Comparison of ENCODE assay signal across 27 cellular contexts in the genomic region with DNA sequence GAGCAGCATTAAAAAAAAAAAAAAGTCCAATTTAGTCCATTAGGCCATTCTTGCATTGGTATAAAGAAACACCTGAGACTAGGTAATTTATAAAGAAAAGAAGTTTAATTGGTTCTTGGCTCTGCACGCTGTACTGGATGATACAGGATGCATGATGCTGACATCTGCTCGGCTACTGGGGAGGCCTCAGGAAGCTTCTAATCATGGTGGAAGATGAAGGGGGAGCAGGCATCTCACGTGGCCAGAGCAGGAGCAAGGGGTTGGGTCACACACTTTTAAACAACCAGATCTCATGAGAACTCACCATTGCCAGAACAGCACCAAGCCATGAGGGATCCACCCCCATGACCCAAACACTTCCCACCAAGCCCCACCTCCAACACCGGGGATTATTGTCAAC.
"Had no signal": no experiment of that assay in that cellular context is flagged by ENCODE, and none has a peak within 500 bp of the region (broad histone marks: within the 10 kb centered on the region; RNA-seq: fewer than 3 reads in every experiment).

No MANE protein-coding gene starts in this region.

- DNase-seq: hippocampal formation; kidney; left colon; left lung; lower lobe of right lung; mammary epithelial cell; mesendoderm; naive B cell; natural killer cell; nephron progenitor cell; occipital lobe; right lobe of liver; stimulated activated CD4-positive, alpha-beta T cell treated with anti-CD3 and anti-CD28 coated beads, Interleukin-1b, Interleukin-23, amount 100 ng/mL, for 48 hours; stimulated activated CD4-positive, alpha-beta T cell treated with anti-CD3 and anti-CD28 coated beads, Interleukin-2, amount 100 ng/mL, for 48 hours; stimulated activated CD4-positive, alpha-beta T cell treated with anti-CD3 and anti-CD28 coated beads, Interleukin-4, amount 100 ng/mL, for 4 hours; stimulated activated CD8-positive, alpha-beta memory T cell treated with anti-CD3 and anti-CD28 coated beads, Interleukin-4, amount 100 ng/mL, for 48 hours; stimulated activated naive CD4-positive, alpha-beta T cell treated with Interleukin-2 at 50 U/mL for 16 hours; stimulated activated naive CD8-positive, alpha-beta T cell treated with anti-CD3 and anti-CD28 coated beads, Interleukin-15, amount 100 ng/mL, for 72 hours; tibial artery; trophoblast cell; uterus had no signal

- H2AFZ ChIP-seq: neural progenitor cell had no signal

- H3K9ac ChIP-seq: neural progenitor cell had no signal

- H3K9me3 ChIP-seq: left lung, lower lobe of right lung, neutrophil, right atrium auricular region, right lobe of liver, suprapubic skin, thoracic aorta, tibial artery, uterus had no signal

- H3K4me2 ChIP-seq: neural progenitor cell had no signal

- H3K27ac ChIP-seq: neural progenitor cell, neutrophil, right atrium auricular region, right lobe of liver, suprapubic skin, thoracic aorta, tibial artery, uterus had no signal

- H3K36me3 ChIP-seq: left lung, lower lobe of right lung, neural progenitor cell, neutrophil, right atrium auricular region, right lobe of liver, suprapubic skin, thoracic aorta, tibial artery, uterus had no signal

- H3K4me1 ChIP-seq: right atrium auricular region, suprapubic skin, tibial artery, uterus had no signal

- H3K4me3 ChIP-seq: left lung, lower lobe of right lung, neural progenitor cell, right atrium auricular region, right lobe of liver, suprapubic skin, thoracic aorta, tibial artery, uterus had no signal

- H3K27me3 ChIP-seq: left lung, neural progenitor cell, right atrium auricular region, right lobe of liver, suprapubic skin, uterus had no signal

- ATAC-seq: left lung; lower lobe of right lung; natural killer cell; stimulated activated memory B cell treated with anti-CD40 and anti-IgM and Interleukin-4, amounts not matched to agents 10 μg/mL and 1 μg/mL and 100 μg/mL, for 72 hours; stimulated activated naive CD8-positive, alpha-beta T cell treated with anti-CD3 and anti-CD28 coated beads, Interleukin-15, amount 100 ng/mL, for 72 hours had no signal
